1 cellular context compared by ENCODE assay signal in genomic region chr11:1796297-1797011, GRCh38.
TF ChIP-seq lines count a peak whose summit lies in the region.

No MANE protein-coding gene starts in this region.

TF ChIP-seq in HepG2, 621 proteins besides CTCF, POLR2A, EP300 and RAD21:
- TF ChIP-seq NFRKB (IDR thresholded peaks at IDR 0.05), result no peak
- no peak for TF ChIP-seq ZNF572 (CRISPR knock-in tag; IDR thresholded peaks at IDR 0.05)
- no peak for TF ChIP-seq SOX6 (IDR thresholded peaks at IDR 0.05)
- no peak for TF ChIP-seq SOX6 (CRISPR knock-in tag; IDR thresholded peaks at IDR 0.05)
- TF ChIP-seq, protein P1, sequence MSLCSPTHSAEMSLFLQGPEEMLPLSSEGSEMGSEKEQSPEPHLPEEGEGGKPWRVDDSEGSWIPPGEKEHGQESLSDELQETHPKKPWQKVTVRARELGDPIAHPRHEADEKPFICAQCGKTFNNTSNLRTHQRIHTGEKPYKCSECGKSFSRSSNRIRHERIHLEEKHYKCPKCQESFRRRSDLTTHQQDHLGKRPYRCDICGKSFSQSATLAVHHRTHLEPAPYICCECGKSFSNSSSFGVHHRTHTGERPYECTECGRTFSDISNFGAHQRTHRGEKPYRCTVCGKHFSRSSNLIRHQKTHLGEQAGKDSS (CRISPR knock-in tag; IDR thresholded peaks at IDR 0.05; ENCODE audit: borderline replicate concordance, low read depth), result no peak
- no peak for TF ChIP-seq FIP1L1 (IDR thresholded peaks at IDR 0.05; ENCODE audit: borderline replicate concordance, insufficient read depth, low read depth, low read length)
- TF ChIP-seq PTBP1 (IDR thresholded peaks at IDR 0.05; ENCODE audit: low read depth, low read length, poor library complexity, severe bottlenecking), result no peak
- TF ChIP-seq ZNF296 (CRISPR knock-in tag; conservative IDR thresholded peaks at IDR 0.05), result no peak
- TF ChIP-seq ATF7 (IDR thresholded peaks at IDR 0.05), result no peak
- no peak for TF ChIP-seq ATF7 (CRISPR knock-in tag; IDR thresholded peaks at IDR 0.05)
- TF ChIP-seq, protein P2, sequence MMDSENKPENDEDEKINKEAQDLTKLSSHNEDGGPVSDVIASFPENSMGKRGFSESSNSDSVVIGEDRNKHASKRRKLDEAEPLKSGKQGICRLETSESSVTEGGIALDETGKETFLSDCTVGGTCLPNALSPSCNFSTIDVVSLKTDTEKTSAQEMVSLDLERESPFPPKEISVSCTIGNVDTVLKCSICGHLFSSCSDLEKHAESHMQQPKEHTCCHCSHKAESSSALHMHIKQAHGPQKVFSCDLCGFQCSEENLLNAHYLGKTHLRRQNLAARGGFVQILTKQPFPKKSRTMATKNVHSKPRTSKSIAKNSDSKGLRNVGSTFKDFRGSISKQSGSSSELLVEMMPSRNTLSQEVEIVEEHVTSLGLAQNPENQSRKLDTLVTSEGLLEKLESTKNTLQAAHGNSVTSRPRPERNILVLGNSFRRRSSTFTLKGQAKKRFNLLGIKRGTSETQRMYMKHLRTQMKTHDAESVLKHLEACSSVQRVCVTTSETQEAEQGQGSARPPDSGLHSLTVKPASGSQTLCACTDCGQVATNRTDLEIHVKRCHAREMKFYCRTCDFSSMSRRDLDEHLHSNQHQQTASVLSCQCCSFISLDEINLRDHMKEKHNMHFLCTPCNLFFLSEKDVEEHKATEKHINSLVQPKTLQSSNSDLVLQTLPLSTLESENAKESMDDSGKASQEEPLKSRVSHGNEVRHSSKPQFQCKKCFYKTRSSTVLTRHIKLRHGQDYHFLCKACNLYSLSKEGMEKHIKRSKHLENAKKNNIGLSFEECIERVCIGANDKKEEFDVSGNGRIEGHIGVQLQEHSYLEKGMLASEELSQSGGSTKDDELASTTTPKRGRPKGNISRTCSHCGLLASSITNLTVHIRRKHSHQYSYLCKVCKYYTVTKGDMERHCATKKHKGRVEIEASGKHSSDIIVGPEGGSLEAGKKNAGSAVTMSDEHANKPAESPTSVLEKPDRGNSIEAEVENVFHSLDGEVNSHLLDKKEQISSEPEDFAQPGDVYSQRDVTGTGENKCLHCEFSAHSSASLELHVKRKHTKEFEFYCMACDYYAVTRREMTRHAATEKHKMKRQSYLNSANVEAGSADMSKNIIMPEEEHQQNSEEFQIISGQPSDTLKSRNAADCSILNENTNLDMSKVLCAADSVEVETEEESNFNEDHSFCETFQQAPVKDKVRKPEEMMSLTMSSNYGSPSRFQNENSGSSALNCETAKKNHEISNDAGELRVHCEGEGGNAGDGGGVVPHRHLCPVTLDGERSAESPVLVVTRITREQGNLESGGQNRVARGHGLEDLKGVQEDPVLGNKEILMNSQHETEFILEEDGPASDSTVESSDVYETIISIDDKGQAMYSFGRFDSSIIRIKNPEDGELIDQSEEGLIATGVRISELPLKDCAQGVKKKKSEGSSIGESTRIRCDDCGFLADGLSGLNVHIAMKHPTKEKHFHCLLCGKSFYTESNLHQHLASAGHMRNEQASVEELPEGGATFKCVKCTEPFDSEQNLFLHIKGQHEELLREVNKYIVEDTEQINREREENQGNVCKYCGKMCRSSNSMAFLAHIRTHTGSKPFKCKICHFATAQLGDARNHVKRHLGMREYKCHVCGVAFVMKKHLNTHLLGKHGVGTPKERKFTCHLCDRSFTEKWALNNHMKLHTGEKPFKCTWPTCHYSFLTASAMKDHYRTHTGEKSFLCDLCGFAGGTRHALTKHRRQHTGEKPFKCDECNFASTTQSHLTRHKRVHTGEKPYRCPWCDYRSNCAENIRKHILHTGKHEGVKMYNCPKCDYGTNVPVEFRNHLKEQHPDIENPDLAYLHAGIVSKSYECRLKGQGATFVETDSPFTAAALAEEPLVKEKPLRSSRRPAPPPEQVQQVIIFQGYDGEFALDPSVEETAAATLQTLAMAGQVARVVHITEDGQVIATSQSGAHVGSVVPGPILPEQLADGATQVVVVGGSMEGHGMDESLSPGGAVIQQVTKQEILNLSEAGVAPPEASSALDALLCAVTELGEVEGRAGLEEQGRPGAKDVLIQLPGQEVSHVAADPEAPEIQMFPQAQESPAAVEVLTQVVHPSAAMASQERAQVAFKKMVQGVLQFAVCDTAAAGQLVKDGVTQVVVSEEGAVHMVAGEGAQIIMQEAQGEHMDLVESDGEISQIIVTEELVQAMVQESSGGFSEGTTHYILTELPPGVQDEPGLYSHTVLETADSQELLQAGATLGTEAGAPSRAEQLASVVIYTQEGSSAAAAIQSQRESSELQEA (CRISPR knock-in tag; IDR thresholded peaks at IDR 0.05; ENCODE audit: not compliant biosample characterization), result no peak
- no peak for TF ChIP-seq NAIF1 (CRISPR knock-in tag; IDR thresholded peaks at IDR 0.05; ENCODE audit: borderline replicate concordance)
- no peak for TF ChIP-seq ZNF335 (CRISPR knock-in tag; IDR thresholded peaks at IDR 0.05)
- TF ChIP-seq NONO (IDR thresholded peaks at IDR 0.05), result no peak
- no peak for TF ChIP-seq NONO (CRISPR knock-in tag; conservative IDR thresholded peaks at IDR 0.05)
- no peak for TF ChIP-seq DDIT3 (CRISPR knock-in tag; IDR thresholded peaks at IDR 0.05)
- no peak for TF ChIP-seq ZNF503 (CRISPR knock-in tag; IDR thresholded peaks at IDR 0.05)
- no peak for TF ChIP-seq KAT2B (IDR thresholded peaks at IDR 0.05; ENCODE audit: borderline replicate concordance, low read depth, low read length)
